ENCODE assay signal across 13 cellular contexts in the genomic region with DNA sequence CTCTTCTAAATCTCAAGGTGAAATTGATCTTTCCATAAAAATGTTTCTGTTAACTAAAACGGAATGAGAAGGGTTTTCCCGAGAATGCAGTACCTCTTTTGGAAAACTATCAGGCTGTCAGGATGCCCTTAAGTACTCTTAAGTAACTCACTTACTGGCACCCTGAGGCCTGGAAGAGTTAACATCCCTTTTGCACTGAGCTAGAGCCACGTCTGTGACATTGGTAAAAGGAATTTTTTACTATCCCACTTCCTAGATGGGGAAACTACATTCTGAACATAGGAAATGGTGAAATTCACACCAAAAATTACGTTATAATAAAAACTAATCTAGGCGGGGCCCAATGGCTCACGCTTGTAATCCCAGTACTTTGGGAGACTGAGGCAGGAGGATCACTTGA.
"Had no signal": no experiment of that assay in that cellular context is flagged by ENCODE, and none has a peak within 500 bp of the region (broad histone marks: within the 10 kb centered on the region; RNA-seq: fewer than 3 reads in every experiment).

No MANE protein-coding gene starts in this region.

- H3K36me3 ChIP-seq: lower lobe of right lung had no signal

- H3K4me1 ChIP-seq: testis had no signal

- DNase-seq: activated CD4-positive, alpha-beta memory T cell treated with anti-CD3 and anti-CD28 coated beads for 36 hours; activated gamma-delta T cell treated with Interleukin-2 at 50 U/mL for 16 hours; activated naive CD8-positive, alpha-beta T cell treated with anti-CD3 and anti-CD28 coated beads, Interleukin-2, amount 10 ng/mL, durations not matched to agents 7 days and 5 days; activated T-cell treated with anti-CD3 and anti-CD28 coated beads, Interleukin-2, amount 50 U/mL, for 48 hours; aorta; foreskin keratinocyte; lower lobe of right lung; midbrain; naive B cell; stimulated activated CD4-positive, alpha-beta T cell treated with anti-CD3 and anti-CD28 coated beads, Interleukin-15, amount 100 ng/mL, for 24 hours; stimulated activated CD4-positive, alpha-beta T cell treated with anti-CD3 and anti-CD28 coated beads, Interleukin-4, amount 100 ng/mL, for 24 hours; SW 1271; testis had no signal

- H3K9me3 ChIP-seq: lower lobe of right lung, testis had no signal

- H3K27me3 ChIP-seq: testis had no signal

- H3K4me3 ChIP-seq: lower lobe of right lung, testis had no signal

- H3K27ac ChIP-seq: foreskin keratinocyte, lower lobe of right lung had no signal
